8 cellular contexts compared by ENCODE assay signal in genomic region chr14:74618078-74618952, GRCh38. TPM values are rescaled to one million over a fixed set of nuclear protein-coding genes. Genes with fewer than 3 reads are reported as not detected.
A peak's percentile ranks its signal among the peaks of the same experiment; 100 is the strongest.
DNase-seq lines count a peak whose midpoint lies in the region; ATAC-seq and TF ChIP-seq lines count a peak whose summit lies in the region.

No MANE protein-coding gene starts in this region.

- H3K18ac ChIP-seq in mesendoderm (ENCODE audit: low read length): peak overlapping the region; percentile 11

- intact Hi-C loops in ascending aorta (cut with DNase I): loop anchor here (10.0 kb wide), 2 partner anchors 254 to 266 kb away; partner anchors contain the start of gene DLST

- no peaks in the 10 kb centered on the region for H3K36me3 ChIP-seq in ascending aorta
- H3K36me3 ChIP-seq in mesendoderm (ENCODE audit: control insufficient read depth, insufficient read depth, low read length): no peaks in the 10 kb centered on the region

- no CpG with 5 or more reads among the region's 10 CpGs for WGBS in mesendoderm (ENCODE audit: extremely low coverage, insufficient coverage, low lambda C conversion rate)

- H3K27me3 ChIP-seq in ascending aorta (no peaks in the 10 kb centered on the region), mesendoderm (ENCODE audit: insufficient read depth, low read length, poor library complexity) (no peaks in the 10 kb centered on the region)

- peak overlapping the region; percentile 62 for H2BK120ac ChIP-seq in mesendoderm (ENCODE audit: low read depth, low read length)

- H3K56ac ChIP-seq in mesendoderm (ENCODE audit: low read length): peak overlapping the region; percentile 71

- no peaks in the 10 kb centered on the region for H3K79me1 ChIP-seq in mesendoderm (ENCODE audit: low read length)

- no peak overlapping the region for H4K5ac ChIP-seq in mesendoderm (ENCODE audit: low read length)

- H3K4ac ChIP-seq in mesendoderm (ENCODE audit: low read depth, low read length): no peak overlapping the region

- H2BK15ac ChIP-seq in mesendoderm (replicated peaks; ENCODE audit: low read depth): no peak overlapping the region

- H3K9ac ChIP-seq in mesendoderm (ENCODE audit: low read length): no peak overlapping the region

- no peaks in the 10 kb centered on the region for H3K79me2 ChIP-seq in mesendoderm (ENCODE audit: control insufficient read depth, insufficient read depth, low read length)

- ATAC-seq in HG03442 (IDR thresholded peaks at IDR 0.05; ENCODE audit: unreplicated experiment): no peak

- H3K4me2 ChIP-seq in mesendoderm (ENCODE audit: low read length): no peak overlapping the region

- H3K9me3 ChIP-seq in ascending aorta: no peaks in the 10 kb centered on the region

- no peak overlapping the region for H4K8ac ChIP-seq in mesendoderm (ENCODE audit: low read depth, low read length)

- no peak overlapping the region for H3K23ac ChIP-seq in mesendoderm (ENCODE audit: low read length)

- DNase-seq in HT1080 (ENCODE audit: low read depth) (peak; percentile 99), T-helper 1 cell (peak in 4 of 5 donors; percentile 38 to 86 (median 55)), ascending aorta (ENCODE audit: low spot score in 2 of 2) (peak; percentile 22 to 82), mesendoderm (peak; percentile 70), NCI-H2081 treated with DMSO at 0.1 percent for 48 hours (lab: John Stamatoyannopoulos, UW) (no peak), NCI-H2107 treated with DMSO at 0.1 percent for 48 hours (lab: John Stamatoyannopoulos, UW; ENCODE audit: unreplicated experiment) (no peak)
- DNase-seq in stimulated activated naive CD4-positive, alpha-beta T cell treated with Interleukin-2 at 50 U/mL for 16 hours (lab: John Stamatoyannopoulos, UW): peak; percentile 67

- H2AK5ac ChIP-seq in mesendoderm (ENCODE audit: low read length): no peak overlapping the region

- H3K4me1 ChIP-seq in ascending aorta: peaks cover 28 to 64% of the 10 kb centered on the region in 2 donors
- peaks cover 29% of the 10 kb centered on the region for H3K4me1 ChIP-seq in mesendoderm (ENCODE audit: control insufficient read depth, low read depth, low read length)

- H3K27ac ChIP-seq in ascending aorta: peak overlapping the region; percentile 93 to 97
- peak overlapping the region; percentile 58 for H3K27ac ChIP-seq in mesendoderm (ENCODE audit: low read depth, low read length)

- no peak for TF ChIP-seq CTCF in ascending aorta (IDR thresholded peaks at IDR 0.05)

- H2BK5ac ChIP-seq in mesendoderm (ENCODE audit: low read length): no peak overlapping the region

- peak overlapping the region in 1 of 2 donors; percentile 0 for H3K4me3 ChIP-seq in ascending aorta
- no peak overlapping the region for H3K4me3 ChIP-seq in mesendoderm (ENCODE audit: low read length)

RNA-seq across cellular contexts. Expression of gene LTBP2, which starts 6.3 kb away (rescaled TPM):
- 32.5 and 34.9 TPM in 2 replicates for total RNA-seq in HT1080 (2014; rRNA removed; shearing (Covaris generic))
- 20.4 and 23.1 TPM in 2 replicates for polyA plus RNA-seq in HT1080 (2015; cell fraction: cytosol; rRNA removed)
- polyA plus RNA-seq in HT1080 (2015; cell fraction: nucleus; rRNA removed): 62.2 and 66.5 TPM in 2 replicates
- total RNA-seq in ascending aorta: 383 TPM
- polyA plus RNA-seq in mesendoderm (2013, experiment 1 of 2): 0.13 TPM
- polyA plus RNA-seq in mesendoderm (2013, experiment 2 of 2): 0.13 TPM

Comparison
In these comparisons a context has a peak if more than half of its experiments do, and no peak if none do; other contexts are left out.
1. DNase-seq: peak in HT1080 (single experiment), T-helper 1 cell (4 of 5), ascending aorta (2 of 2), mesendoderm (single experiment) and stimulated activated naive CD4-positive, alpha-beta T cell treated with Interleukin-2 at 50 U/mL for 16 hours (single experiment); none in NCI-H2081 treated with DMSO at 0.1 percent for 48 hours (single experiment) and NCI-H2107 treated with DMSO at 0.1 percent for 48 hours (single experiment).
2. RNA of gene LTBP2, which starts 6.3 kb away (total RNA-seq): 383 TPM in ascending aorta (single experiment); 32.5 to 34.9 TPM in HT1080; every median in the first group is over 10 times any median in the second.